In the genomic region with DNA sequence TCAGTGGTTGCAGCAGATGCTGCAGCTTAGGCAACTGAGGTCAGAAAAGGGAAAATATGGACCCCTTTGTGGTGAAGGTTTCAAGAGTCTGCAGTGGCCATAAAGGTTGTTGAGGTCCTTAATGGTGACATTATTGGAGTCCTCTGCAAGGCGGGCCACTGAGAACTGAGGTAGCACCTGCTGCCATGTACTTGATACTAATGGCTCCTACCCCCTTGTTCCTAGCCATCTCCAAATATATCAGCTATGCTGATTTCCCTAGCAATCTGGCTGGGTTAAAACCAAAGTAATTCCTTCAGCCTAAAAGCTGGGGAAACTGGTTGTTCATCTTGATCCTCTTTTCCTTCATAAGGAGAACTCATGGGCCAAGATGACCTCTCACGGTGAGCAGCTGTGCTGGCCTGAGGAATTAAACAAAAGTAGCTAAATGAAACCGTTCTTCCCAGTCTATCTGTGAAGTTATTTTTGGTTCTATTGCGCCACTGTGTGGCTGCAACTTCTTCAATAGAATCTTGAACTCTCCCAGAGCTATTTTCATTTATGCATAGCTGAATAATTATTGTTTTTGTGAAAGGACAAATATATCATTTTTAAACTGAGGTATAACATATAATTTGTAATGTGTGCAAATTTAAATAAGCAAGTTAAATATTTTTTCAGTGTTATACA, we compare ENCODE assay signal across 8 cellular contexts.
DNase-seq lines count a peak whose midpoint lies in the region; ATAC-seq and TF ChIP-seq lines count a peak whose summit lies in the region.

No MANE protein-coding gene starts in this region.

- DNase-seq in GM04503 (ENCODE audit: low read depth) (peak; percentile 28), NCI-H446 treated with DMSO at 0.1 percent for 48 hours (lab: John Stamatoyannopoulos, UW) (peak; percentile 36), chondrocyte (ENCODE audit: low spot score) (no peak), medulla oblongata (ENCODE audit: extremely low spot score) (peak; percentile 73)
- DNase-seq in activated CD4-positive, alpha-beta T cell treated with anti-CD3 and anti-CD28 coated beads, Interleukin-2, amount 50 U/mL, for 4 hours: no peak
- DNase-seq in stimulated activated CD4-positive, alpha-beta T cell treated with anti-CD3 and anti-CD28 coated beads, Interleukin-2, amount 100 ng/mL, for 24 hours: no peak

- H3K4me1 Mint-ChIP-seq in chondrocyte (ENCODE audit: low read depth): peaks cover 6% of the 10 kb centered on the region

- no peaks in the 10 kb centered on the region for H3K27me3 Mint-ChIP-seq in chondrocyte (ENCODE audit: low read depth)

- no peaks in the 10 kb centered on the region for H3K36me3 Mint-ChIP-seq in chondrocyte (ENCODE audit: low read depth)

- no peak overlapping the region for H3K27ac Mint-ChIP-seq in chondrocyte (ENCODE audit: unreplicated experiment)

- no peaks in the 10 kb centered on the region for H3K9me3 Mint-ChIP-seq in chondrocyte (ENCODE audit: low read depth)

- peak; percentile 95 for TF ChIP-seq CTCF in chondrocyte (IDR thresholded peaks at IDR 0.05)

- H3K4me3 Mint-ChIP-seq in chondrocyte (ENCODE audit: unreplicated experiment): no peak overlapping the region

- ATAC-seq in GM21528 (IDR thresholded peaks at IDR 0.05; ENCODE audit: low FRiP score, unreplicated experiment): no peak
- ATAC-seq in GM19324 (IDR thresholded peaks at IDR 0.05; ENCODE audit: low FRiP score, unreplicated experiment): no peak

Comparison
In these comparisons a context has a peak if more than half of its experiments do, and no peak if none do; other contexts are left out.
1. DNase-seq: peak in GM04503 (single experiment), NCI-H446 treated with DMSO at 0.1 percent for 48 hours (single experiment) and medulla oblongata (single experiment); none in chondrocyte (single experiment), activated CD4-positive, alpha-beta T cell treated with anti-CD3 and anti-CD28 coated beads, Interleukin-2, amount 50 U/mL, for 4 hours (0 of 2) and stimulated activated CD4-positive, alpha-beta T cell treated with anti-CD3 and anti-CD28 coated beads, Interleukin-2, amount 100 ng/mL, for 24 hours (0 of 2).